17 cellular contexts compared by ENCODE assay signal in genomic region chr3:140553591-140553990, GRCh38.
DNase-seq lines count a peak whose midpoint lies in the region; ATAC-seq and TF ChIP-seq lines count a peak whose summit lies in the region.
"Had no signal": no experiment of that assay in that cellular context is flagged by ENCODE, and none has a peak within 500 bp of the region (broad histone marks: within the 10 kb centered on the region; RNA-seq: fewer than 3 reads in every experiment).

No MANE protein-coding gene starts in this region.

- H3K23ac ChIP-seq in mesenchymal stem cell (ENCODE audit: low read length in 2 of 2), result no peak overlapping the region

- no peak for TF ChIP-seq EP300 in Ishikawa (IDR thresholded peaks at IDR 0.05; ENCODE audit: borderline replicate concordance)

- no peak overlapping the region for H4K8ac ChIP-seq in mesenchymal stem cell (ENCODE audit: low read length)

- no peak overlapping the region for H2AFZ ChIP-seq in mesenchymal stem cell (ENCODE audit: low read depth, low read length)

- WGBS in mesenchymal stem cell, result 69% methylated on average over 4 of the region's 4 CpGs

- H3K4ac ChIP-seq in mesenchymal stem cell (ENCODE audit: low read depth in 1 of 2, low read length in 2 of 2), result no peak overlapping the region

- H3K79me1 ChIP-seq in mesenchymal stem cell (replicated peaks; ENCODE audit: low read length, poor library complexity, severe bottlenecking), result no peaks in the 10 kb centered on the region

- H3K27me3 ChIP-seq in mesenchymal stem cell (ENCODE audit: control insufficient read depth in 1 of 2, insufficient read depth in 1 of 2, low read length in 2 of 2), result no peaks in the 10 kb centered on the region
- H3K27me3 ChIP-seq: BE2C had no signal

- ATAC-seq in GM19035 (IDR thresholded peaks at IDR 0.05; ENCODE audit: unreplicated experiment) (no peak), HG02642 (IDR thresholded peaks at IDR 0.05; ENCODE audit: poor library complexity, unreplicated experiment) (no peak)

- H3K9ac ChIP-seq in mesenchymal stem cell (ENCODE audit: low read length), result no peak overlapping the region
- H3K9ac ChIP-seq: KMS-11 had no signal

- H3K4me2 ChIP-seq in mesenchymal stem cell (ENCODE audit: low read length, poor library complexity, severe bottlenecking), result no peak overlapping the region
- H3K4me2 ChIP-seq: KMS-11 had no signal

- no peak overlapping the region for H2BK15ac ChIP-seq in mesenchymal stem cell (ENCODE audit: low read depth, poor library complexity, severe bottlenecking)

- no peak overlapping the region for H3K4me3 ChIP-seq in coronary artery
- H3K4me3 ChIP-seq in mesenchymal stem cell (ENCODE audit: insufficient read depth in 1 of 2, low read depth in 1 of 2, low read length in 2 of 2), result no peak overlapping the region

- H2AK5ac ChIP-seq in mesenchymal stem cell (ENCODE audit: low read length, severe bottlenecking), result no peak overlapping the region

- no peak overlapping the region for H4K91ac ChIP-seq in mesenchymal stem cell (ENCODE audit: low read length)

- no peak for TF ChIP-seq RAD21 in Ishikawa (IDR thresholded peaks at IDR 0.05; ENCODE audit: low read depth)

- DNase-seq in coronary artery (ENCODE audit: low spot score), result peak; percentile 0
- DNase-seq in iPS-NIHi11 (ENCODE audit: low spot score), result peak; percentile 52
- DNase-seq in mesenchymal stem cell, result no peak
- no peak for DNase-seq in NCI-H2196 (lab: John Stamatoyannopoulos, UW; ENCODE audit: unreplicated experiment)
- DNase-seq: ACHN; BE2C; C1 segment of cervical spinal cord; CD4-positive, CD25-positive, alpha-beta regulatory T cell; CD8-positive, alpha-beta memory T cell; COR-L47; DMS 273 treated with DMSO at 0.1 percent for 48 hours; DMS53; HCEC 1CT had no signal

- no peak overlapping the region for H2BK12ac ChIP-seq in mesenchymal stem cell (ENCODE audit: low read length in 2 of 2)

- no peak overlapping the region for H2BK120ac ChIP-seq in mesenchymal stem cell (ENCODE audit: low read depth, low read length)

- H3K14ac ChIP-seq in mesenchymal stem cell (ENCODE audit: low read length in 2 of 2), result no peak overlapping the region

- peaks cover 0 to 10% of the 10 kb centered on the region in 2 experiments for H3K36me3 ChIP-seq in mesenchymal stem cell (ENCODE audit: control insufficient read depth in 1 of 2, insufficient read depth in 2 of 2, low read depth in 1 of 2, low read length in 2 of 2)
- H3K36me3 ChIP-seq: BE2C had no signal

- H3K18ac ChIP-seq in mesenchymal stem cell (ENCODE audit: low read depth in 1 of 2, low read length in 2 of 2), result no peak overlapping the region

- no peak for TF ChIP-seq CTCF in coronary artery (IDR thresholded peaks at IDR 0.05)

- H3K27ac ChIP-seq in coronary artery, result no peak overlapping the region
- H3K27ac ChIP-seq in mesenchymal stem cell (ENCODE audit: low read length, poor library complexity, severe bottlenecking), result no peak overlapping the region
- H3K27ac ChIP-seq: KMS-11 had no signal

- no peaks in the 10 kb centered on the region for H3K9me3 ChIP-seq in mesenchymal stem cell (ENCODE audit: control insufficient read depth, low read length)
- H3K9me3 ChIP-seq: BE2C had no signal

- H2BK5ac ChIP-seq in mesenchymal stem cell (ENCODE audit: low read depth, low read length, poor library complexity, severe bottlenecking), result no peak overlapping the region

- no peaks in the 10 kb centered on the region for H3K4me1 ChIP-seq in mesenchymal stem cell (ENCODE audit: control insufficient read depth, insufficient read depth, low read depth, low read length)
- H3K4me1 ChIP-seq: BE2C had no signal

TF ChIP-seq in Ishikawa, 13 proteins besides CTCF, POLR2A, EP300 and RAD21:
- TF ChIP-seq EGR1 (IDR thresholded peaks at IDR 0.05), result no peak
- peak; percentile 45 for TF ChIP-seq USF1 (IDR thresholded peaks at IDR 0.05)
- no peak for TF ChIP-seq FOXM1 (IDR thresholded peaks at IDR 0.05; ENCODE audit: borderline replicate concordance, low read depth)
- TF ChIP-seq YY1 (IDR thresholded peaks at IDR 0.05; ENCODE audit: low read depth), result no peak

Comparison
In these comparisons a context has a peak if more than half of its experiments do, and no peak if none do; other contexts are left out.
1. DNase-seq: peak in coronary artery (single experiment) and iPS-NIHi11 (single experiment); none in mesenchymal stem cell (single experiment) and NCI-H2196 (single experiment).